ENCODE assay signal across 11 cellular contexts in the genomic region with DNA sequence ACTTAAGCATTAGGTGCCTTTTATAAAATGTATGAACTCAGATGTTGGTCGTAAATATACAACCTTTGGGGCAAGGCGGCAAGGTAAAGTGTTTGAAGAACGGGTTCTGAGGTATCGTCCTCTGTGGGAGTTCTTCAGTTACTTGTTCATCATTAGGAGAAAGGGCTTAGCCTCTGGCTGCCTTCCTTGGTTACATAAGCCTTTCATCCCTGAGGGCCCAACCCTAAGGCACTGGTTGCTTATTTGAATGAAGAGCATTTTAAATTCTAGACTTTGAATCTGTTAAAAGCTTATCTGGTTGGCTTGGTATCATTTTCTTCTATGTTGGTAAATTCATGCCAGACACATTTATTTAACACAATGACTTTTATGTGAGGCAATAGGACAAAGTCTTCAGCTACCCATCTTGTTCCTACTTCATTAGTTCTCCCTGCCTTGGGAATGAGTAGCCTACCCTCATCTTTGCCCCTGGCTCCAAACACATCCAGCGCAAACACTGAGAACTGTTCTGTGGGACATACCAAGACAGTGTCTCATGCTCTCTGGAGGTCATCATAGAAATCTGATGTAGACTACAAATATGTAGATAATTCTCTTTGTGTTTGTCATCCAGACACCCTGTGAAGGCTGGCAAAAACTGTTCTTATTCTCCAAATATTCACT. TPM values are rescaled to one million over a fixed set of nuclear protein-coding genes. Genes with fewer than 3 reads are reported as not detected.
DNase-seq lines count a peak whose midpoint lies in the region; ATAC-seq and TF ChIP-seq lines count a peak whose summit lies in the region.
"Had no signal": no experiment of that assay in that cellular context is flagged by ENCODE, and none has a peak within 500 bp of the region (broad histone marks: within the 10 kb centered on the region; RNA-seq: fewer than 3 reads in every experiment).

No MANE protein-coding gene starts in this region.

- no peaks in the 10 kb centered on the region for H3K27me3 Mint-ChIP-seq in CD4-positive, alpha-beta T cell

- H3K4me1 ChIP-seq in hepatocyte (ENCODE audit: insufficient read depth) (peaks cover 10% of the 10 kb centered on the region), transverse colon (peaks cover 0 to 5% (median 0%) of the 10 kb centered on the region in 4 donors)

- in situ Hi-C loops in astrocyte of the spinal cord (cut with HindIII; ENCODE audit: low sequenced_read_pairs) (no loop called here), transverse colon (cut with MboI; ENCODE audit: low pct_ligation_motif_present in 1 of 4, low pct_unique_long_range_greater_than_20kb in 1 of 4, low sequenced_read_pairs in 3 of 4) (no loop called here)

- ATAC-seq in GM18519 (IDR thresholded peaks at IDR 0.05; ENCODE audit: low FRiP score, unreplicated experiment), result no peak
- ATAC-seq in CD4-positive, alpha-beta T cell (ENCODE audit: poor library complexity), result no peak

- no peak overlapping the region for H3K4me3 Mint-ChIP-seq in CD4-positive, alpha-beta T cell

- WGBS in hepatocyte (ENCODE audit: low lambda C conversion rate, missing lambda C conversion rate), result 69% methylated on average over 5 of the region's 5 CpGs
- 68 to 74% methylated on average over 3 to 5 of the region's 5 CpGs for WGBS in transverse colon (ENCODE audit: low coverage in 1 of 2), 2 donors

- no peak overlapping the region for H3K27ac Mint-ChIP-seq in CD4-positive, alpha-beta T cell

- peak overlapping the region; percentile 79 for H3K27ac ChIP-seq in hepatocyte
- H3K27ac ChIP-seq in transverse colon, result peak overlapping the region in 3 of 4 donors; percentile 35 to 60 (median 52)
- H3K27ac ChIP-seq in CD4-positive, alpha-beta T cell (ENCODE audit: low read depth, low read length), result no peak overlapping the region

- H3K79me2 ChIP-seq in hepatocyte, result no peaks in the 10 kb centered on the region

- POLR2A ChIA-PET in GM10248 (lab: Yijun Ruan, JAX), result interaction anchor here (0.7 kb wide), 1 partner anchor 53 kb away, joined by 3 read pairs; no protein-coding TSS in a partner anchor
- POLR2A ChIA-PET in CD4-positive, alpha-beta T cell (lab: Charles Lee), result no interaction called here

- TF ChIP-seq EP300 in transverse colon (IDR thresholded peaks at IDR 0.05; ENCODE audit: low read depth), result no peak

- H3K36me3 Mint-ChIP-seq in CD4-positive, alpha-beta T cell (ENCODE audit: low read depth), result no peaks in the 10 kb centered on the region

- no peak for TF ChIP-seq CTCF in astrocyte of the spinal cord (IDR thresholded peaks at IDR 0.05; ENCODE audit: low read depth, low read length)
- TF ChIP-seq CTCF in hepatocyte (IDR thresholded peaks at IDR 0.05; ENCODE audit: poor library complexity), result no peak
- no peak for TF ChIP-seq CTCF in transverse colon (IDR thresholded peaks at IDR 0.05)
- TF ChIP-seq CTCF in GM10248 (IDR thresholded peaks at IDR 0.05; ENCODE audit: control extremely low read depth, extremely low read depth, low read depth, missing control alignments), result no peak
- no peak for TF ChIP-seq CTCF in GM10266 (IDR thresholded peaks at IDR 0.05; ENCODE audit: control insufficient read depth, insufficient read depth, low read depth, missing control alignments)
- TF ChIP-seq CTCF in CD4-positive, alpha-beta T cell (IDR thresholded peaks at IDR 0.05), result no peak

- DNase-seq in HPDE6-E6E7 (ENCODE audit: extremely low spot score) (peak; percentile 73), astrocyte of the spinal cord (ENCODE audit: low read depth, low spot score) (peak; percentile 97), hepatocyte (ENCODE audit: low spot score) (peak; percentile 42), transverse colon (no peak), GM10248 (ENCODE audit: extremely low spot score) (no peak), GM10266 (ENCODE audit: extremely low spot score) (no peak)
- no peak for DNase-seq in CD4-positive, alpha-beta T cell
- DNase-seq: central memory CD4-positive, alpha-beta T cell; GF-D8; SHP77 had no signal

- no peaks in the 10 kb centered on the region for H3K9me2 ChIP-seq in hepatocyte (replicated peaks; ENCODE audit: insufficient read depth)

- H3K36me3 ChIP-seq in hepatocyte (replicated peaks; ENCODE audit: insufficient read depth, low read depth) (no peaks in the 10 kb centered on the region), transverse colon (no peaks in the 10 kb centered on the region)

- no peaks in the 10 kb centered on the region for H4K20me1 ChIP-seq in hepatocyte (ENCODE audit: insufficient read depth, poor library complexity, severe bottlenecking)

- H3K9me3 ChIP-seq in hepatocyte (ENCODE audit: low read depth) (no peaks in the 10 kb centered on the region), transverse colon (no peaks in the 10 kb centered on the region)
- no peaks in the 10 kb centered on the region for H3K9me3 ChIP-seq in CD4-positive, alpha-beta T cell (ENCODE audit: control insufficient read depth, low read length)

- CTCF ChIA-PET in GM10248 (lab: Yijun Ruan, JAX), result interaction anchor here (1.1 to 4.6 kb wide), 6 partner anchors 10 to 337 kb away, joined by 3 to 34 read pairs (median 3); a partner anchor contains a TSS
- CTCF ChIA-PET in CD4-positive, alpha-beta T cell (lab: Charles Lee), result interaction anchor here (0.6 to 1.2 kb wide), 2 partner anchors 62 to 161 kb away, joined by 3 to 4 read pairs; no protein-coding TSS in a partner anchor

- H3K9me3 Mint-ChIP-seq in CD4-positive, alpha-beta T cell, result no peaks in the 10 kb centered on the region

- intact Hi-C loops in transverse colon (cut with DNase I; ENCODE audit: low total_unique reads), result no loop called here
- intact Hi-C loops in CD4-positive, alpha-beta T cell (cut with DNase I, micrococcal nuclease), result no loop called here

- no peaks in the 10 kb centered on the region for H3K4me1 Mint-ChIP-seq in CD4-positive, alpha-beta T cell (ENCODE audit: low read depth)

- no peak for TF ChIP-seq POLR2A in transverse colon (IDR thresholded peaks at IDR 0.05)

- H3K4me3 ChIP-seq in astrocyte of the spinal cord (ENCODE audit: low read depth, low read length), result no peak overlapping the region
- no peak overlapping the region for H3K4me3 ChIP-seq in hepatocyte
- H3K4me3 ChIP-seq in transverse colon, result no peak overlapping the region

- no peaks in the 10 kb centered on the region for H3K27me3 ChIP-seq in hepatocyte
- no peaks in the 10 kb centered on the region for H3K27me3 ChIP-seq in transverse colon
- no peaks in the 10 kb centered on the region for H3K27me3 ChIP-seq in CD4-positive, alpha-beta T cell (ENCODE audit: control insufficient read depth, insufficient read depth, low read length)

- H2AFZ ChIP-seq in hepatocyte, result no peak overlapping the region

- no peak overlapping the region for H3K4me2 ChIP-seq in hepatocyte

RNA-seq across cellular contexts. Expression of a gene that starts 12.4 kb away (rescaled TPM):
- total RNA-seq in hepatocyte (26.6 and 27.1 TPM in 2 replicates), transverse colon (10 to 100 TPM in 2 of 4 donors, 1 to 10 TPM in 2; 6.4 to 55.3 (median 18.4) TPM)
- polyA plus RNA-seq in hepatocyte, result 83.5 and 95.4 TPM in 2 replicates
- not detected for total RNA-seq in CD4-positive, alpha-beta T cell

Comparison
In these comparisons a context has a peak if more than half of its experiments do, and no peak if none do; other contexts are left out.
1. DNase-seq: peak in HPDE6-E6E7 (single experiment), astrocyte of the spinal cord (single experiment) and hepatocyte (single experiment); none in transverse colon (single experiment), GM10248 (single experiment), GM10266 (single experiment) and CD4-positive, alpha-beta T cell (0 of 10).
2. RNA of a gene that starts 12.4 kb away (total RNA-seq): 6.4 to 55.3 TPM in transverse colon and 26.6 to 27.1 TPM in hepatocyte; not detected in CD4-positive, alpha-beta T cell; every median in the first group is over 4 times any median in the second.